Comparison of ENCODE assay signal across 20 cellular contexts in the genomic region with DNA sequence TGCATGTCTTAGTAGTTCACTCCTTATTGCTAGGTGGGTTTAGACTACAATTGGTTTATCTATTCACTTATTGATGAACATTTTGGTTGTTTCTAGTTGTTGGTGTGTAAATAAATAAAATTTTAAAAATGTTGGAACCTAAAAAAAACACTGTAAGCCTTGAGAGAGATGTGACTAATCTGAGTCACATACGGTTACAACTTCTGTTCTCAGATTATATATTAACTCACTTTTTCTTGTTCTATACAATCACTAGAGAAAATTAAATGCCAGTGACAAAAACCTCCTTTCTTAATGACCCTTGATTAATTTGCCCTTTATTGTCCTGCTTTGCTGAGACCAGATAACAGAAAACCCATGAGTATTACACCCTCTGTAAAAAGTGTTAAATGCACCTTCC. TPM values are rescaled to one million over a fixed set of nuclear protein-coding genes. Genes with fewer than 3 reads are reported as not detected.
DNase-seq lines count a peak whose midpoint lies in the region; ATAC-seq and TF ChIP-seq lines count a peak whose summit lies in the region.
"Had no signal": no experiment of that assay in that cellular context is flagged by ENCODE, and none has a peak within 500 bp of the region (broad histone marks: within the 10 kb centered on the region; RNA-seq: fewer than 3 reads in every experiment).

No MANE protein-coding gene starts in this region.

- H3K9me3 ChIP-seq in heart left ventricle: no peaks in the 10 kb centered on the region
- H3K9me3 ChIP-seq in tibial artery: no peaks in the 10 kb centered on the region
- H3K9me3 ChIP-seq: BE2C had no signal

- H3K4me1 Mint-ChIP-seq in HFFc6 (ENCODE audit: low read depth) (peaks cover 58% of the 10 kb centered on the region), glutamatergic neuron (ENCODE audit: low read depth, unreplicated experiment) (peaks cover 8% of the 10 kb centered on the region)
- H3K4me1 Mint-ChIP-seq in stimulated activated effector memory CD8-positive, alpha-beta T cell treated with anti-CD3 and anti-CD28 coated beads, Interleukin-12 subunit alpha, Interleukin-12 subunit beta, amount 100 ng/mL, for 72 hours: peaks cover 30% of the 10 kb centered on the region

- H3K4me3 ChIP-seq in heart left ventricle (no peak overlapping the region), tibial artery (no peak overlapping the region)

- H3K27ac ChIP-seq in heart left ventricle: peak overlapping the region in 8 of 12 donors; percentile 90 to 98 (median 95)
- H3K27ac ChIP-seq in tibial artery: peak overlapping the region in 1 of 2 donors; percentile 90

- ATAC-seq in heart left ventricle (no peak), Right ventricle myocardium inferior (no peak), GM19452 (IDR thresholded peaks at IDR 0.05; ENCODE audit: unreplicated experiment) (no peak)
- ATAC-seq in stimulated activated effector memory CD8-positive, alpha-beta T cell treated with anti-CD3 and anti-CD28 coated beads, Interleukin-12 subunit alpha, Interleukin-12 subunit beta, amount 100 ng/mL, for 72 hours: no peak

- H3K4me1 ChIP-seq in heart left ventricle (peaks cover 7 to 35% (median 21%) of the 10 kb centered on the region in 12 donors), tibial artery (peaks cover 0 to 30% (median 13%) of the 10 kb centered on the region in 4 donors)
- H3K4me1 ChIP-seq: BE2C had no signal

- TF ChIP-seq CTCF in heart left ventricle (IDR thresholded peaks at IDR 0.05): no peak
- TF ChIP-seq CTCF in HFFc6 (IDR thresholded peaks at IDR 0.05): no peak
- no peak for TF ChIP-seq CTCF in glutamatergic neuron (IDR thresholded peaks at IDR 0.05; ENCODE audit: partially characterized antibody, unreplicated experiment)
- no peak for TF ChIP-seq CTCF in tibial artery (IDR thresholded peaks at IDR 0.05)

- H3K27me3 Mint-ChIP-seq in HFFc6 (ENCODE audit: insufficient read depth): no peaks in the 10 kb centered on the region
- peaks cover 9% of the 10 kb centered on the region for H3K27me3 Mint-ChIP-seq in glutamatergic neuron (ENCODE audit: unreplicated experiment)

- WGBS in heart left ventricle, 4 donors: 80 to 93% (median 86%) methylated on average over 1 of the region's 1 CpG

- H3K36me3 Mint-ChIP-seq in HFFc6 (ENCODE audit: low read depth) (peaks cover 9% of the 10 kb centered on the region), glutamatergic neuron (ENCODE audit: unreplicated experiment) (peaks cover 7% of the 10 kb centered on the region)
- H3K36me3 Mint-ChIP-seq in stimulated activated effector memory CD8-positive, alpha-beta T cell treated with anti-CD3 and anti-CD28 coated beads, Interleukin-12 subunit alpha, Interleukin-12 subunit beta, amount 100 ng/mL, for 72 hours: peaks cover 24% of the 10 kb centered on the region

- H3K27ac Mint-ChIP-seq in HFFc6: peak overlapping the region; percentile 50
- H3K27ac Mint-ChIP-seq in glutamatergic neuron (ENCODE audit: unreplicated experiment): peak overlapping the region; percentile 73
- H3K27ac Mint-ChIP-seq in stimulated activated effector memory CD8-positive, alpha-beta T cell treated with anti-CD3 and anti-CD28 coated beads, Interleukin-12 subunit alpha, Interleukin-12 subunit beta, amount 100 ng/mL, for 72 hours: peak overlapping the region; percentile 16

- H3K9me3 Mint-ChIP-seq in HFFc6: no peaks in the 10 kb centered on the region
- H3K9me3 Mint-ChIP-seq in glutamatergic neuron (ENCODE audit: unreplicated experiment): peaks cover 13% of the 10 kb centered on the region
- H3K9me3 Mint-ChIP-seq in stimulated activated effector memory CD8-positive, alpha-beta T cell treated with anti-CD3 and anti-CD28 coated beads, Interleukin-12 subunit alpha, Interleukin-12 subunit beta, amount 100 ng/mL, for 72 hours: no peaks in the 10 kb centered on the region

- H3K36me3 ChIP-seq in heart left ventricle: peaks cover 0 to 17% (median 11%) of the 10 kb centered on the region in 9 donors
- peaks cover 5 to 9% (median 6%) of the 10 kb centered on the region in 3 donors for H3K36me3 ChIP-seq in tibial artery

- DNase-seq in heart left ventricle (no peak), Right ventricle myocardium inferior (ENCODE audit: missing footprints) (no peak), HFFc6 (no peak), glutamatergic neuron (no peak), OCI-M1 (lab: John Stamatoyannopoulos, UW) (no peak), tibial artery (no peak)
- no peak for DNase-seq in stimulated activated effector memory CD8-positive, alpha-beta T cell treated with anti-CD3 and anti-CD28 coated beads, Interleukin-12 subunit alpha, Interleukin-12 subunit beta, amount 100 ng/mL, for 72 hours (ENCODE audit: low spot score in 2 of 2)
- DNase-seq: activated CD4-positive, alpha-beta T cell treated with anti-CD3 and anti-CD28 coated beads, Interleukin-2, amount 50 U/mL, for 1 hour; activated gamma-delta T cell; BE2C; DMS79; effector CD8-positive, alpha-beta T cell; Kasumi-1; NCI-H1417; NCI-H2227 treated with DMSO at 0.1 percent for 48 hours; NK-92 treated with Interleukin-12 subunit alpha and Interleukin-12 subunit beta, amount 100 ng/mL, for 24 hours; retina; SIG-M5; substantia nigra had no signal

- no peak for TF ChIP-seq POLR2A in heart left ventricle (IDR thresholded peaks at IDR 0.05)

- H3K27me3 ChIP-seq in heart left ventricle (no peaks in the 10 kb centered on the region), tibial artery (no peaks in the 10 kb centered on the region)
- H3K27me3 ChIP-seq: BE2C had no signal

- intact Hi-C loops in heart left ventricle (cut with DNase I) (loop anchor here in 4 of 10 donors (5.0 to 10.0 kb wide), 4 partner anchors 106 to 149 kb away; partner anchors contain the start of gene HCFC2 (in 1 of the 4)), Right ventricle myocardium inferior (cut with DNase I) (loop anchor here (5.0 kb wide), 1 partner anchor 149 kb away; no protein-coding TSS in a partner anchor), tibial artery (cut with DNase I; ENCODE audit: low total_unique reads) (no loop called here)

- H3K4me3 Mint-ChIP-seq in HFFc6 (no peak overlapping the region), glutamatergic neuron (ENCODE audit: unreplicated experiment) (peak overlapping the region; percentile 68)
- H3K4me3 Mint-ChIP-seq in stimulated activated effector memory CD8-positive, alpha-beta T cell treated with anti-CD3 and anti-CD28 coated beads, Interleukin-12 subunit alpha, Interleukin-12 subunit beta, amount 100 ng/mL, for 72 hours: peak overlapping the region; percentile 84

RNA-seq across cellular contexts. Expression of gene TDG, which starts 7.1 kb away (rescaled TPM):
- total RNA-seq in heart left ventricle (10 to 100 TPM in 7 of 9 donors, 1 to 10 TPM in 2; 7.8 to 15.5 (median 13.1) TPM), Right ventricle myocardium inferior (9.7 TPM), glutamatergic neuron (ENCODE audit: unreplicated experiment) (56.8 TPM)
- 10 to 100 TPM in 1 of 2 donors, 1 to 10 TPM in 1; 7.4 to 13.3 TPM for polyA plus RNA-seq in heart left ventricle
- total RNA-seq in HFFc6 (2021; fragmentation: NEBNext Ultra II Directional; extraction: Animal tissue kit (Norgen Biotek cat#: 25700)): 10 to 100 TPM; 13.9 to 19.7 (median 16.0) TPM

RNA-seq across cellular contexts. Expression of gene HSP90B1, which starts 28.4 kb away (rescaled TPM):
- 100 to 1,000 TPM; 166 to 518 (median 337) TPM for total RNA-seq in heart left ventricle
- polyA plus RNA-seq in heart left ventricle: 1,000 to 10,000 TPM in 1 of 2 donors, 100 to 1,000 TPM in 1; 238 to 1,036 TPM
- total RNA-seq in Right ventricle myocardium inferior: 402 TPM
- total RNA-seq in HFFc6 (2021; fragmentation: NEBNext Ultra II Directional; extraction: Animal tissue kit (Norgen Biotek cat#: 25700)): 1,000 to 10,000 TPM; 1,001 to 1,318 (median 1,069) TPM
- 231 TPM for total RNA-seq in glutamatergic neuron (ENCODE audit: unreplicated experiment)

Comparison
In these comparisons a context has a peak if more than half of its experiments do, and no peak if none do; other contexts are left out.
1. H3K27ac Mint-ChIP-seq: peak in every context shown above with its lines; median percentile 73 in glutamatergic neuron; 50 in HFFc6; 16 in stimulated activated effector memory CD8-positive, alpha-beta T cell treated with anti-CD3 and anti-CD28 coated beads, Interleukin-12 subunit alpha, Interleukin-12 subunit beta, amount 100 ng/mL, for 72 hours.